ENCODE assay signal across 28 cellular contexts in the genomic region with DNA sequence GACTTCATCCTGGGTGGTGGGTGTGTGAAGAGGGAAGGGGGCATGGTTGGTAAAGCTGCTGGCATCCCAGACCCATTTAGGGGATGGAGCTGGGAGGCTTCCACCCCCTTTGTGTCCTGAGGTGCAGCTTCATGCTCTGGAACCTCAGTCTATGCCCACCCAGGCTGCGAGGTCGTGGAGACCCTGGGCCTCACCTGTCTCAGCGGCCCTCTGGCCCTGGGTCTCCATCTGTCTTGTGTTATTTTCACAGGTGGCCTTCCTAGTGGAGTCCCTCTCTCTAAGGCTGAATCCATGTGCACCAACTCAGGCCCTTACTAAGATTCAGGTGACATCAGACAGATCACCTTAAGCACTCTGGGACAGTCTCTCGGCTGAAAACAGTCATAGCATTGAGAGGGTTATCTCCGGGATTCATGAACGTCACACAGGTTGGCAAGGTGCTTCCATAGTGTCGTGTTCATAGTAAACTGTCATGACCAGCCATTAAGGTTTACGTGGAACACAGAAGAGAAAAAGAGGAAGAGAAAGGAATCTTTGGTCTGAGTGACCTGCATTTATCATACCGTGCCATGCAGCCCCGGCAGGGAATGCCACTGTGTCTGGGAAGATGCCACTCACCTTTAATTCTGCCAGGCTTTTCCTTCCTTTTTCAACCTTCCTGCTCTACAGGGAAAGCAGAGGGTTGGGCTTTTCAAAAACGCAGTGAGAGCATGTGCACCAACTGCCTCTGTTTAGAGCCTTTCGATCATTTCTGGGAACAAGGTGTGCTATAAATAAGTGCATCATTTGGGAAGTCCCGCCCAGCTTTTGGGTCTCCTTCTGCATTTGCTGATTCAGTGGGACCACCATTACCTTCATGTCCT. TPM values are rescaled to one million over a fixed set of nuclear protein-coding genes. Genes with fewer than 3 reads are reported as not detected.
DNase-seq lines count a peak whose midpoint lies in the region; ATAC-seq and TF ChIP-seq lines count a peak whose summit lies in the region.
"Had no signal": no experiment of that assay in that cellular context is flagged by ENCODE, and none has a peak within 500 bp of the region (broad histone marks: within the 10 kb centered on the region; RNA-seq: fewer than 3 reads in every experiment).

No MANE protein-coding gene starts in this region.

- H4K20me1 ChIP-seq in IMR-90 (ENCODE audit: insufficient read depth, low read length): 0 out of 2 replicates have a peak, but pooled peaks cover 11% of the 10 kb centered on the region
- H4K20me1 ChIP-seq in neural progenitor cell (ENCODE audit: low read depth): peaks cover 33% of the 10 kb centered on the region

- H3F3A ChIP-seq in neural progenitor cell (ENCODE audit: low read depth): peaks cover 11% of the 10 kb centered on the region

- dilution Hi-C loops in IMR-90 (cut with HindIII; ENCODE audit: low sequenced_read_pairs, unreplicated experiment): no loop called here

- H2BK12ac ChIP-seq in trophoblast cell (ENCODE audit: low read length): no peak overlapping the region

- DNase-seq in EH (ENCODE audit: low read depth): peak; percentile 13
- no peak for DNase-seq in IMR-90
- no peak for DNase-seq in chondrocyte (ENCODE audit: low spot score)
- no peak for DNase-seq in neural progenitor cell (ENCODE audit: low spot score)
- DNase-seq in NCI-H524 (lab: John Stamatoyannopoulos, UW): no peak
- DNase-seq in AG08396 (ENCODE audit: low spot score): no peak
- DNase-seq in trophoblast cell: no peak
- DNase-seq in NCI-H510A treated with DMSO at 0.1 percent for 48 hours (lab: John Stamatoyannopoulos, UW): no peak
- DNase-seq: activated CD4-positive, alpha-beta T cell treated with anti-CD3 and anti-CD28 coated beads for 48 hours; body of pancreas; cortex of kidney; DMS53; GF-D8; left cardiac atrium; midbrain; MV-4-11; NCI-H1694 treated with DMSO at 0.1 percent for 48 hours; NCI-H774; SHP77; stimulated activated CD4-positive, alpha-beta T cell treated with anti-CD3 and anti-CD28 coated beads, Interleukin-2, amount 100 ng/mL, for 48 hours; stimulated activated naive B cell treated with anti-CD40 and anti-IgM and Interleukin-4, amounts not matched to agents 10 μg/mL and 1 μg/mL and 100 μg/mL, for 72 hours; T-cell had no signal

- H3K56ac ChIP-seq in IMR-90 (ENCODE audit: extremely low read depth, insufficient read depth, low read length): no peak overlapping the region

- H3K27ac ChIP-seq in IMR-90 (ENCODE audit: insufficient read depth, low read length): no peak overlapping the region
- no peak overlapping the region for H3K27ac ChIP-seq in neural progenitor cell
- no peak overlapping the region for H3K27ac ChIP-seq in trophoblast cell (ENCODE audit: low read depth, low read length)
- H3K27ac ChIP-seq: body of pancreas, KMS-11 had no signal

- 92% methylated on average over 9 of the region's 13 CpGs; no CpG with 5 or more reads in 1 of the 2 experiments for WGBS in IMR-90 (ENCODE audit: extremely low coverage in 2 of 2, insufficient read length in 1 of 2), 2 experiments
- WGBS in trophoblast cell (ENCODE audit: extremely low coverage, insufficient coverage, insufficient read length): no CpG with 5 or more reads among the region's 13 CpGs

- BruUV-seq in IMR-90 (replicated peaks; lab: Mats Ljungman, UMichigan): no TSS peak

- H3K4me1 Mint-ChIP-seq in chondrocyte (ENCODE audit: low read depth) (peaks cover 78% of the 10 kb centered on the region), neural progenitor cell (peaks cover 26% of the 10 kb centered on the region)

- peak overlapping the region; percentile 91 for H3K4me3 Mint-ChIP-seq in chondrocyte (ENCODE audit: unreplicated experiment)
- peak overlapping the region; percentile 74 for H3K4me3 Mint-ChIP-seq in neural progenitor cell
- H3K4me3 Mint-ChIP-seq: activated T-helper 1 cell treated with anti-CD3 and anti-CD28 coated beads, Interleukin-12 subunit alpha, Interleukin-12 subunit beta, Interleukin-2, Interleukin-4 antibody, amounts not matched to agents 30 ng/mL and 10 ng/mL and 1 ng/mL, durations not matched to agents 14 hours and 24 hours and 36 hours; stimulated activated naive B cell treated with anti-CD40 and anti-IgM and Interleukin-4, amounts not matched to agents 10 μg/mL and 1 μg/mL and 100 μg/mL, for 72 hours; T-cell had no signal

- peak overlapping the region; percentile 99 for H3K27ac Mint-ChIP-seq in chondrocyte (ENCODE audit: unreplicated experiment)
- H3K27ac Mint-ChIP-seq in neural progenitor cell: no peak overlapping the region
- H3K27ac Mint-ChIP-seq: activated T-helper 1 cell treated with anti-CD3 and anti-CD28 coated beads, Interleukin-12 subunit alpha, Interleukin-12 subunit beta, Interleukin-2, Interleukin-4 antibody, amounts not matched to agents 30 ng/mL and 10 ng/mL and 1 ng/mL, durations not matched to agents 14 hours and 24 hours and 36 hours; stimulated activated naive B cell treated with anti-CD40 and anti-IgM and Interleukin-4, amounts not matched to agents 10 μg/mL and 1 μg/mL and 100 μg/mL, for 72 hours; T-cell had no signal

- no peak overlapping the region for H2AK5ac ChIP-seq in IMR-90 (ENCODE audit: low read depth, low read length)
- no peak overlapping the region for H2AK5ac ChIP-seq in trophoblast cell (ENCODE audit: low read length)

- ATAC-seq in IMR-90 (ENCODE audit: low read depth): no peak
- ATAC-seq: activated naive CD4-positive, alpha-beta T cell treated with anti-CD3 and anti-CD28 coated beads, Interleukin-2, amount 50 U/mL, for 72 hours; body of pancreas; HCT116; left cardiac atrium; stimulated activated naive B cell treated with anti-CD40 and anti-IgM and Interleukin-4, amounts not matched to agents 10 μg/mL and 1 μg/mL and 100 μg/mL, for 72 hours; T-cell had no signal

- H4K8ac ChIP-seq in IMR-90 (ENCODE audit: low read depth in 2 of 2, low read length in 2 of 2) (no peak overlapping the region), trophoblast cell (ENCODE audit: low read depth, low read length) (no peak overlapping the region)

- H2AFZ ChIP-seq in IMR-90 (replicated peaks; ENCODE audit: low read length, poor library complexity): no peak overlapping the region
- no peak overlapping the region for H2AFZ ChIP-seq in neural progenitor cell (replicated peaks)
- H2AFZ ChIP-seq in trophoblast cell (ENCODE audit: insufficient read depth, low read length, poor library complexity): no peak overlapping the region

- H3K36me3 Mint-ChIP-seq in chondrocyte (ENCODE audit: low read depth) (peaks cover 31% of the 10 kb centered on the region), neural progenitor cell (no peaks in the 10 kb centered on the region)
- H3K36me3 Mint-ChIP-seq: stimulated activated naive B cell treated with anti-CD40 and anti-IgM and Interleukin-4, amounts not matched to agents 10 μg/mL and 1 μg/mL and 100 μg/mL, for 72 hours; T-cell had no signal

- H3K4ac ChIP-seq in IMR-90 (ENCODE audit: low read depth, low read length) (0 out of 2 replicates have a peak overlapping the region, but pooled peaks have one; percentile 19), trophoblast cell (ENCODE audit: low read depth, low read length) (no peak overlapping the region)

- no peak overlapping the region for H4K12ac ChIP-seq in trophoblast cell (ENCODE audit: low read depth, low read length)

- H3K27me3 ChIP-seq in IMR-90 (ENCODE audit: control insufficient read depth, insufficient read depth, low read length) (no peaks in the 10 kb centered on the region), neural progenitor cell (peaks cover 99% of the 10 kb centered on the region), trophoblast cell (ENCODE audit: insufficient read depth, low read length) (peaks cover 60% of the 10 kb centered on the region)

- H3K14ac ChIP-seq in IMR-90 (replicated peaks; ENCODE audit: low read depth, low read length) (no peak overlapping the region), trophoblast cell (ENCODE audit: low read length) (no peak overlapping the region)

- no peak overlapping the region for H2BK15ac ChIP-seq in IMR-90 (ENCODE audit: low read depth, low read length)

- no peak for TF ChIP-seq CTCF in IMR-90 (conservative IDR thresholded peaks at IDR 0.05; ENCODE audit: low read depth, low read length)
- TF ChIP-seq CTCF in chondrocyte (IDR thresholded peaks at IDR 0.05): no peak
- no peak for TF ChIP-seq CTCF in neural progenitor cell (IDR thresholded peaks at IDR 0.05)

- H4K5ac ChIP-seq in IMR-90 (ENCODE audit: low read depth, low read length): no peak overlapping the region

- H2BK5ac ChIP-seq in IMR-90 (ENCODE audit: low read depth, low read length, poor library complexity, severe bottlenecking) (no peak overlapping the region), trophoblast cell (ENCODE audit: low read depth, low read length, poor library complexity) (no peak overlapping the region)

- H3K9me3 Mint-ChIP-seq in chondrocyte (ENCODE audit: low read depth) (no peaks in the 10 kb centered on the region), neural progenitor cell (no peaks in the 10 kb centered on the region)
- H3K9me3 Mint-ChIP-seq: activated naive CD4-positive, alpha-beta T cell treated with anti-CD3 and anti-CD28 coated beads, Interleukin-2, amount 50 U/mL, for 72 hours; activated T-helper 1 cell treated with anti-CD3 and anti-CD28 coated beads, Interleukin-12 subunit alpha, Interleukin-12 subunit beta, Interleukin-2, Interleukin-4 antibody, amounts not matched to agents 30 ng/mL and 10 ng/mL and 1 ng/mL, durations not matched to agents 14 hours and 24 hours and 36 hours; stimulated activated naive B cell treated with anti-CD40 and anti-IgM and Interleukin-4, amounts not matched to agents 10 μg/mL and 1 μg/mL and 100 μg/mL, for 72 hours; T-cell had no signal

- intact Hi-C loops in IMR-90 (cut with micrococcal nuclease): loop anchor here (2.0 kb wide), 2 partner anchors 351 to 487 kb away; no protein-coding TSS in a partner anchor

- H3K27me3 Mint-ChIP-seq in chondrocyte (ENCODE audit: low read depth) (no peaks in the 10 kb centered on the region), neural progenitor cell (ENCODE audit: insufficient read depth, low read depth) (peaks cover 92% of the 10 kb centered on the region)

- 0 out of 2 replicates have a peak overlapping the region, but pooled peaks have one; percentile 48 for H3K23ac ChIP-seq in IMR-90 (ENCODE audit: low read depth, low read length)
- H3K23ac ChIP-seq in trophoblast cell (ENCODE audit: low read length): no peak overlapping the region

- peak overlapping the region; percentile 21; the same call in 1 of the 2 replicates for H2BK20ac ChIP-seq in IMR-90 (ENCODE audit: low read depth, low read length)

- H3K18ac ChIP-seq in IMR-90 (ENCODE audit: low read depth, low read length): no peak overlapping the region
- H3K18ac ChIP-seq in trophoblast cell (ENCODE audit: low read length): no peak overlapping the region

- in situ Hi-C loops in IMR-90 (cut with MboI; ENCODE audit: low sequenced_read_pairs): no loop called here

- POLR2A ChIA-PET in IMR-90 (lab: Charles Lee; ENCODE audit: unreplicated experiment): no interaction called here

- H3K79me1 ChIP-seq in IMR-90 (ENCODE audit: low read depth in 1 of 2, low read length in 2 of 2): peaks cover 20 to 54% of the 10 kb centered on the region in 2 experiments
- peaks cover 8% of the 10 kb centered on the region for H3K79me1 ChIP-seq in trophoblast cell (ENCODE audit: low read length)

- H3K36me3 ChIP-seq in IMR-90 (ENCODE audit: control insufficient read depth, insufficient read depth, low read length) (no peaks in the 10 kb centered on the region), neural progenitor cell (no peaks in the 10 kb centered on the region), trophoblast cell (ENCODE audit: control insufficient read depth in 1 of 2, insufficient read depth in 2 of 2, low read length in 2 of 2) (no peaks in the 10 kb centered on the region)

- H3K9ac ChIP-seq in IMR-90 (ENCODE audit: low read depth, low read length) (no peak overlapping the region), neural progenitor cell (no peak overlapping the region), trophoblast cell (ENCODE audit: low read length) (no peak overlapping the region)
- H3K9ac ChIP-seq: KMS-11 had no signal

- H2BK120ac ChIP-seq in IMR-90 (ENCODE audit: low read depth, low read length): 0 out of 2 replicates have a peak overlapping the region, but pooled peaks have one; percentile 3
- H2BK120ac ChIP-seq in trophoblast cell (ENCODE audit: insufficient read depth, low read length, poor library complexity): no peak overlapping the region

- no peak for TF ChIP-seq RAD21 in IMR-90 (IDR thresholded peaks at IDR 0.05; ENCODE audit: low read length)

- TF ChIP-seq POLR2A in IMR-90 (IDR thresholded peaks at IDR 0.05; ENCODE audit: low read depth, low read length): no peak

- H3K4me2 ChIP-seq in IMR-90 (ENCODE audit: low read depth, low read length) (no peak overlapping the region), neural progenitor cell (no peak overlapping the region), trophoblast cell (ENCODE audit: low read length) (no peak overlapping the region)
- H3K4me2 ChIP-seq: KMS-11 had no signal

- CTCF ChIA-PET in IMR-90 (lab: Yijun Ruan, JAX): interaction anchor here (1.0 kb wide), 1 partner anchor 489 kb away, joined by 3 read pairs; no protein-coding TSS in a partner anchor

- H3K9me3 ChIP-seq in IMR-90 (ENCODE audit: control insufficient read depth, insufficient read depth, low read length) (no peaks in the 10 kb centered on the region), neural progenitor cell (ENCODE audit: low read depth) (no peaks in the 10 kb centered on the region), trophoblast cell (ENCODE audit: insufficient read depth, low read depth, low read length) (peaks cover 4% of the 10 kb centered on the region)
- H3K9me3 ChIP-seq: body of pancreas had no signal

- H3K79me2 ChIP-seq in neural progenitor cell (ENCODE audit: low read depth) (no peaks in the 10 kb centered on the region), trophoblast cell (ENCODE audit: control insufficient read depth, insufficient read depth, low read length, poor library complexity) (peaks cover 2% of the 10 kb centered on the region)

- H3K4me1 ChIP-seq in IMR-90 (ENCODE audit: control insufficient read depth, insufficient read depth, low read length) (peaks cover 16% of the 10 kb centered on the region), neural progenitor cell (peaks cover 17% of the 10 kb centered on the region), trophoblast cell (ENCODE audit: control insufficient read depth in 1 of 2, insufficient read depth in 2 of 2, low read length in 2 of 2) (peaks cover 22 to 27% of the 10 kb centered on the region in 2 experiments)

- H3K4me3 ChIP-seq in IMR-90 (ENCODE audit: insufficient read depth, low read depth, low read length) (no peak overlapping the region), neural progenitor cell (no peak overlapping the region), trophoblast cell (ENCODE audit: low read depth, low read length) (no peak overlapping the region)
- H3K4me3 ChIP-seq: body of pancreas had no signal

- no peak overlapping the region for H4K91ac ChIP-seq in IMR-90 (ENCODE audit: insufficient read depth, low read depth, low read length)
- no peak overlapping the region for H4K91ac ChIP-seq in trophoblast cell (ENCODE audit: low read depth, low read length)

- H2AK9ac ChIP-seq in IMR-90 (replicated peaks; ENCODE audit: low read depth, low read length, poor library complexity): no peak overlapping the region

- peaks cover 12% of the 10 kb centered on the region for H3K9me1 ChIP-seq in IMR-90 (ENCODE audit: insufficient read depth, low read length)

RNA-seq across cellular contexts. Expression of gene FOXL1, which starts 4.5 kb away (rescaled TPM):
- total RNA-seq in IMR-90 (2012; rRNA removed): 15.2 and 23.9 TPM in 2 replicates
- 25.8 and 29.9 TPM in 2 replicates for polyA plus RNA-seq in IMR-90 (2012; rRNA removed)
- polyA plus RNA-seq in IMR-90 (2012; cell fraction: cytosol; rRNA removed): 59.6 and 70.0 TPM in 2 replicates
- 22.9 and 59.6 TPM in 2 replicates for polyA plus RNA-seq in IMR-90 (2012; cell fraction: nucleus; rRNA removed; ENCODE audit: low replicate concordance)
- 7.7 to 10.1 TPM (median 8.1 TPM) in 3 replicates for total RNA-seq in chondrocyte
- 0.07 and 0.31 TPM in 2 replicates for total RNA-seq in neural progenitor cell (ENCODE audit: low replicate concordance)
- polyA plus RNA-seq in trophoblast cell (2013): 0.62 and 0.64 TPM in 2 replicates
- total RNA-seq: activated naive CD4-positive, alpha-beta T cell treated with anti-CD3 and anti-CD28 coated beads, Interleukin-2, amount 50 U/mL, for 72 hours; activated T-helper 1 cell treated with anti-CD3 and anti-CD28 coated beads, Interleukin-12 subunit alpha, Interleukin-12 subunit beta, Interleukin-2, Interleukin-4 antibody, amounts not matched to agents 30 ng/mL and 10 ng/mL and 1 ng/mL, durations not matched to agents 14 hours and 24 hours and 36 hours; T-cell had no signal

RNA-seq across cellular contexts. Expression of gene FOXC2, which starts 7.2 kb away (rescaled TPM):
- total RNA-seq in IMR-90 (2012; rRNA removed) (0.90 and 1.1 TPM in 2 replicates), chondrocyte (70.4 to 84.2 TPM (median 77.8 TPM) in 3 replicates), neural progenitor cell (ENCODE audit: low replicate concordance) (not detected in 2 replicates)
- 6.4 and 9.2 TPM in 2 replicates for polyA plus RNA-seq in IMR-90 (2012; rRNA removed)
- 5.5 and 8.7 TPM in 2 replicates for polyA plus RNA-seq in IMR-90 (2012; cell fraction: cytosol; rRNA removed)
- polyA plus RNA-seq in IMR-90 (2012; cell fraction: nucleus; rRNA removed; ENCODE audit: low replicate concordance): 4.3 and 7.4 TPM in 2 replicates
- polyA plus RNA-seq in trophoblast cell (2013): 1.2 TPM in 2 replicates
- total RNA-seq: activated naive CD4-positive, alpha-beta T cell treated with anti-CD3 and anti-CD28 coated beads, Interleukin-2, amount 50 U/mL, for 72 hours; activated T-helper 1 cell treated with anti-CD3 and anti-CD28 coated beads, Interleukin-12 subunit alpha, Interleukin-12 subunit beta, Interleukin-2, Interleukin-4 antibody, amounts not matched to agents 30 ng/mL and 10 ng/mL and 1 ng/mL, durations not matched to agents 14 hours and 24 hours and 36 hours; HT-29; OCI-LY7; T-cell had no signal

RNA-seq across cellular contexts. Expression of gene MTHFSD, which starts 18.8 kb away (rescaled TPM):
- total RNA-seq in IMR-90 (2012; rRNA removed) (7.8 and 8.2 TPM in 2 replicates), chondrocyte (8.1 to 13.2 TPM (median 8.5 TPM) in 3 replicates), neural progenitor cell (ENCODE audit: low replicate concordance) (17.4 and 34.6 TPM in 2 replicates)
- polyA plus RNA-seq in IMR-90 (2012; rRNA removed): 13.7 and 16.8 TPM in 2 replicates
- 5.6 and 7.9 TPM in 2 replicates for polyA plus RNA-seq in IMR-90 (2012; cell fraction: cytosol; rRNA removed)
- 71.8 and 97.1 TPM in 2 replicates for polyA plus RNA-seq in IMR-90 (2012; cell fraction: nucleus; rRNA removed; ENCODE audit: low replicate concordance)
- polyA plus RNA-seq in trophoblast cell (2013): 9.5 and 9.8 TPM in 2 replicates

Comparison
In these comparisons a context has a peak if more than half of its experiments do, and no peak if none do; other contexts are left out.
1. RNA of gene FOXC2, which starts 7.2 kb away (total RNA-seq): 70.4 to 84.2 TPM in chondrocyte; 0.90 to 1.1 TPM in IMR-90 and not detected in neural progenitor cell; every median in the first group is over 10 times any median in the second.